In genomic region chr5:34087728-34088127, GRCh38 we compare ENCODE assay signal across 6 cellular contexts.
DNase-seq lines count a peak whose midpoint lies in the region; ATAC-seq, FAIRE-seq and TF ChIP-seq lines count a peak whose summit lies in the region.
"Not testable (repeated sequence)": the region's sequence is repeated elsewhere in the genome, so short reads cannot be mapped to it uniquely, and the experiment has no call there.

No MANE protein-coding gene starts in this region.

- DNase-seq in DMS 273 (lab: John Stamatoyannopoulos, UW; ENCODE audit: unreplicated experiment) (peak; percentile 27), NCI-H1105 treated with DMSO at 0.1 percent for 48 hours (lab: John Stamatoyannopoulos, UW) (peak; percentile 11), NCI-H524 treated with DMSO at 0.1 percent for 48 hours (lab: John Stamatoyannopoulos, UW) (peak; percentile 28)
- DNase-seq in H54 (ENCODE audit: insufficient read length, low spot score): not testable (repeated sequence)

- ATAC-seq in SK-N-SH treated with all-trans-retinoic acid at 6 μM for 48 hours: peak; percentile 82

- 0 out of 2 replicates have a peak overlapping the region, but pooled peaks have one; percentile 18 for H3K27ac ChIP-seq in 22Rv1

- peak; percentile 88 for FAIRE-seq in H54 (lab: Jason Lieb, UNC)

- TF ChIP-seq CTCF in 22Rv1 (IDR thresholded peaks at IDR 0.05): not testable (repeated sequence)

- TF ChIP-seq POLR2A in H54 (IDR thresholded peaks at IDR 0.05; ENCODE audit: low read depth, low read length): not testable (repeated sequence)
